18 cellular contexts compared by ENCODE assay signal in the genomic region with DNA sequence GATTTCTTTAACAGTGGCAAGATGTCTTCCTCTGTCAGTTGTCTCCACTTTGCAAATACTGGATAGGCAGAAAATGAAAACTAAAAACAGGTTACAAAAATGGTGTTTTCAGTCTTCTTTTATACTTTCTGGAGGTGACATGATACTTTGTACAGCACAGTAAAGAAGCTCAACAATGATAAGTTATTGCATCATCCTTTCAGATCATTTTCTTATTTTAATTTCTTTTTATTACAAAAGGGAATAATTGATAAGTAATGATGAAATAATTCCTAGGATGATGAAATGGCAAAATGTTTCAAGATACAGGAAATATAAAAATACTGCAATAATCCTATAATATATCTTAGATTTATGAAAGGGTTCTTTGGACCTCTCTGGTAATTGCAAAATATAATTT.
"Had no signal": no experiment of that assay in that cellular context is flagged by ENCODE, and none has a peak within 500 bp of the region (broad histone marks: within the 10 kb centered on the region; RNA-seq: fewer than 3 reads in every experiment).

No MANE protein-coding gene starts in this region.

- H3K4me3 Mint-ChIP-seq: activated B cell treated with CpG ODN at 0.5 μM for 24 hours; activated T-helper 17 cell treated with anti-CD3 and anti-CD28 coated beads, Interleukin-2, amount 50 U/mL, for 72 hours; memory B cell; T-helper 2 cell treated with Interferon-gamma antibody and Interleukin-4, amounts not matched to agents 5 μg/mL and 100 μg/mL, for 36 hours had no signal

- FAIRE-seq: bronchial epithelial cell, urothelium cell line had no signal

- H3K27ac ChIP-seq: adrenal gland, heart right ventricle, tibial nerve had no signal

- H3K27me3 ChIP-seq: adrenal gland, heart right ventricle, tibial nerve had no signal

- H3K4me1 ChIP-seq: adrenal gland, heart right ventricle, tibial nerve had no signal

- H3K27ac Mint-ChIP-seq: activated B cell treated with CpG ODN at 0.5 μM for 24 hours; activated T-helper 17 cell treated with anti-CD3 and anti-CD28 coated beads, Interleukin-2, amount 50 U/mL, for 72 hours; memory B cell; T-helper 2 cell treated with Interferon-gamma antibody and Interleukin-4, amounts not matched to agents 5 μg/mL and 100 μg/mL, for 36 hours had no signal

- DNase-seq: activated B cell treated with CpG ODN at 0.5 μM for 24 hours; activated CD4-positive, alpha-beta T cell treated with anti-CD3 and anti-CD28 coated beads for 48 hours; activated CD8-positive, alpha-beta memory T cell treated with anti-CD3 and anti-CD28 coated beads, Interleukin-2, amount 50 U/mL, for 48 hours; activated naive CD4-positive, alpha-beta T cell; adrenal gland; cerebellar nuclear complex; cortex of kidney; heart right ventricle; occipital lobe; retina; stimulated activated CD8-positive, alpha-beta memory T cell treated with anti-CD3 and anti-CD28 coated beads, Interleukin-4, amount 100 ng/mL, for 48 hours; stimulated activated naive CD4-positive, alpha-beta T cell had no signal

- H3K4me3 ChIP-seq: adrenal gland, heart right ventricle, tibial nerve had no signal

- H3K9me3 Mint-ChIP-seq: activated B cell treated with CpG ODN at 0.5 μM for 24 hours; activated T-helper 17 cell treated with anti-CD3 and anti-CD28 coated beads, Interleukin-2, amount 50 U/mL, for 72 hours had no signal

- H3K9me3 ChIP-seq: tibial nerve had no signal

- H3K27me3 Mint-ChIP-seq: activated B cell treated with CpG ODN at 0.5 μM for 24 hours; activated T-helper 17 cell treated with anti-CD3 and anti-CD28 coated beads, Interleukin-2, amount 50 U/mL, for 72 hours; memory B cell had no signal

- H3K4me1 Mint-ChIP-seq: activated B cell treated with CpG ODN at 0.5 μM for 24 hours, memory B cell had no signal
